In the genomic region with DNA sequence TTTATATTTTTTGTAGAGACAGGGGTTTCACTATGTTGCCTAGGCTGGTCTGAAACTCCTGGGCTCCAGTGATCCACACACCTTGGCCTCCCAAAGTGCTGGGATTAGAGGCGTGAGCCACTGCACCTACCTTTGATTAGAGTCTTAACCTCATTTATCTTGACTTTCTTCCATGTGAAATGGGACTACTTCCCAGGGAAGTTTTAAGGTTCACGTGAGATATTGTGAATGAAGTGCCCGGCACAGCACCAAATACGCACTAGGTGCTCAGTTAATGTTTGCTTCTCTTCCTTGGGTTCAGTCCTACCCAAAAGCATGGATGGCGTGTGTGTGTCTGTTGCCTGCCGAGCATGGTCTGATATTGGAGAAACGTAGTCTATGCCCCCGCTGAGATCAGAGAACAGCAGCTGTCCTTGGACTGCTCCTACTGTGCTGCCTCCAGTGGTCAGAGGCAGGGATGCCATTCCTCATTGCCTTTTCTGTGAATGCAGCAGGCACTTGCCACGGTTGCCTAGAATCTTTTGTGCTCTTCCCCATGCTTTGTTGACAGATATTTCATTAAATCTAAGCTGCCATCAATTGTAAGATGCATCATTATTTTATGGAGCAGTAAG, we compare ENCODE assay signal across 9 cellular contexts. TPM values are rescaled to one million over a fixed set of nuclear protein-coding genes. Genes with fewer than 3 reads are reported as not detected.
A peak's percentile ranks its signal among the peaks of the same experiment; 100 is the strongest.
DNase-seq lines count a peak whose midpoint lies in the region; ATAC-seq and TF ChIP-seq lines count a peak whose summit lies in the region.
"Had no signal": no experiment of that assay in that cellular context is flagged by ENCODE, and none has a peak within 500 bp of the region (broad histone marks: within the 10 kb centered on the region; RNA-seq: fewer than 3 reads in every experiment).

No MANE protein-coding gene starts in this region.

- peaks cover 6% of the 10 kb centered on the region for H3K36me3 Mint-ChIP-seq in effector memory CD8-positive, alpha-beta T cell (ENCODE audit: insufficient read depth)

- in situ Hi-C loops in gastrocnemius medialis (cut with MboI; ENCODE audit: low sequenced_read_pairs in 4 of 4): no loop called here

- H3K27ac ChIP-seq in RWPE2 (ENCODE audit: poor library complexity, severe bottlenecking): no peak overlapping the region
- H3K27ac ChIP-seq in gastrocnemius medialis: no peak overlapping the region
- H3K27ac ChIP-seq: BLaER1 treated with 17β-estradiol and CSF1 and Interleukin-3, amounts not matched to agents 10 nM and 100 nM had no signal

- DNase-seq in NCI-H2081 (lab: John Stamatoyannopoulos, UW) (peak; percentile 14 to 48), NCI-H2081 treated with DMSO at 0.1 percent for 48 hours (lab: John Stamatoyannopoulos, UW) (no peak), HT-29 (ENCODE audit: low spot score) (peak; percentile 44), RWPE2 (ENCODE audit: low spot score) (no peak), fibroblast of villous mesenchyme (ENCODE audit: low read depth) (peak; percentile 12), gastrocnemius medialis (no peak)
- DNase-seq in effector memory CD8-positive, alpha-beta T cell: no peak

- no peak overlapping the region for H3K4me3 Mint-ChIP-seq in effector memory CD8-positive, alpha-beta T cell

- intact Hi-C loops in gastrocnemius medialis (cut with DNase I; ENCODE audit: low total_unique reads): loop anchor here (5.0 kb wide), 1 partner anchor 200 kb away; no protein-coding TSS in a partner anchor

- ATAC-seq in RWPE2 (ENCODE audit: low read depth) (peak; percentile 90), gastrocnemius medialis (peak; percentile 36 to 82), HG03196 (IDR thresholded peaks at IDR 0.05; ENCODE audit: unreplicated experiment) (no peak)
- no peak for ATAC-seq in effector memory CD8-positive, alpha-beta T cell (replicated peaks)

- peaks cover 10 to 18% of the 10 kb centered on the region in 2 donors for H3K27me3 Mint-ChIP-seq in effector memory CD8-positive, alpha-beta T cell

- H3K9me3 ChIP-seq in RWPE2 (ENCODE audit: severe bottlenecking) (no peaks in the 10 kb centered on the region), gastrocnemius medialis (no peaks in the 10 kb centered on the region)

- H3K4me3 ChIP-seq in RWPE2 (ENCODE audit: severe bottlenecking) (no peak overlapping the region), fibroblast of villous mesenchyme (ENCODE audit: low read depth, low read length) (no peak overlapping the region), gastrocnemius medialis (no peak overlapping the region)
- H3K4me3 ChIP-seq: BLaER1 treated with 17β-estradiol and CSF1 and Interleukin-3, amounts not matched to agents 10 nM and 100 nM had no signal

- no peaks in the 10 kb centered on the region for H3K4me1 ChIP-seq in RWPE2 (ENCODE audit: insufficient read depth, poor library complexity, severe bottlenecking)
- H3K4me1 ChIP-seq in gastrocnemius medialis: no peaks in the 10 kb centered on the region
- H3K4me1 ChIP-seq: BLaER1 treated with 17β-estradiol and CSF1 and Interleukin-3, amounts not matched to agents 10 nM and 100 nM had no signal

- no peak overlapping the region for H3K27ac Mint-ChIP-seq in effector memory CD8-positive, alpha-beta T cell

- peaks cover 3 to 16% of the 10 kb centered on the region in 2 donors for H3K4me1 Mint-ChIP-seq in effector memory CD8-positive, alpha-beta T cell (ENCODE audit: low read depth in 2 of 2)

- TF ChIP-seq CTCF in RWPE2 (IDR thresholded peaks at IDR 0.05; ENCODE audit: poor library complexity, severe bottlenecking): peak; percentile 78
- peak; percentile 82 for TF ChIP-seq CTCF in fibroblast of villous mesenchyme (IDR thresholded peaks at IDR 0.05; ENCODE audit: insufficient read depth, low read depth, low read length)
- TF ChIP-seq CTCF in gastrocnemius medialis (IDR thresholded peaks at IDR 0.05 in 4 of 5, conservative IDR thresholded peaks at IDR 0.05 in 1 of 5): peak in 4 of 5 experiments; percentile 28 to 59 (median 44)

- H3K36me3 ChIP-seq in RWPE2 (ENCODE audit: low read depth): no peaks in the 10 kb centered on the region
- no peaks in the 10 kb centered on the region for H3K36me3 ChIP-seq in gastrocnemius medialis
- H3K36me3 ChIP-seq: BLaER1 treated with 17β-estradiol and CSF1 and Interleukin-3, amounts not matched to agents 10 nM and 100 nM had no signal

- no peaks in the 10 kb centered on the region for H3K27me3 ChIP-seq in RWPE2 (ENCODE audit: insufficient read depth, poor library complexity, severe bottlenecking)
- H3K27me3 ChIP-seq in gastrocnemius medialis: peaks cover 0 to 2% (median 0%) of the 10 kb centered on the region in 3 donors
- H3K27me3 ChIP-seq: BLaER1 treated with 17β-estradiol and CSF1 and Interleukin-3, amounts not matched to agents 10 nM and 100 nM had no signal

- no peak for TF ChIP-seq POLR2A in gastrocnemius medialis (IDR thresholded peaks at IDR 0.05)

- no peaks in the 10 kb centered on the region for H3K9me3 Mint-ChIP-seq in effector memory CD8-positive, alpha-beta T cell

RNA-seq across cellular contexts. Expression of a gene that starts 12.3 kb away (rescaled TPM):
- total RNA-seq in HT-29 (2014; rRNA removed; shearing (Covaris generic)): 0.03 and 0.05 TPM in 2 replicates
- total RNA-seq in fibroblast of villous mesenchyme (not detected in 2 replicates), gastrocnemius medialis (1 to 10 TPM; 1.2 to 3.2 (median 1.8) TPM)

Comparison
In these comparisons a context has a peak if more than half of its experiments do, and no peak if none do; other contexts are left out.
1. DNase-seq: peak in NCI-H2081 (2 of 2), HT-29 (single experiment) and fibroblast of villous mesenchyme (single experiment); none in NCI-H2081 treated with DMSO at 0.1 percent for 48 hours (single experiment), RWPE2 (single experiment), gastrocnemius medialis (0 of 2) and effector memory CD8-positive, alpha-beta T cell (0 of 3).
2. ATAC-seq: peak in RWPE2 (single experiment) and gastrocnemius medialis (2 of 2); none in HG03196 (single experiment) and effector memory CD8-positive, alpha-beta T cell (single experiment).
3. Peak in every context shown above with its lines, with median percentiles within 50 percentile points of each other: CTCF ChIP-seq.